In the genomic region with DNA sequence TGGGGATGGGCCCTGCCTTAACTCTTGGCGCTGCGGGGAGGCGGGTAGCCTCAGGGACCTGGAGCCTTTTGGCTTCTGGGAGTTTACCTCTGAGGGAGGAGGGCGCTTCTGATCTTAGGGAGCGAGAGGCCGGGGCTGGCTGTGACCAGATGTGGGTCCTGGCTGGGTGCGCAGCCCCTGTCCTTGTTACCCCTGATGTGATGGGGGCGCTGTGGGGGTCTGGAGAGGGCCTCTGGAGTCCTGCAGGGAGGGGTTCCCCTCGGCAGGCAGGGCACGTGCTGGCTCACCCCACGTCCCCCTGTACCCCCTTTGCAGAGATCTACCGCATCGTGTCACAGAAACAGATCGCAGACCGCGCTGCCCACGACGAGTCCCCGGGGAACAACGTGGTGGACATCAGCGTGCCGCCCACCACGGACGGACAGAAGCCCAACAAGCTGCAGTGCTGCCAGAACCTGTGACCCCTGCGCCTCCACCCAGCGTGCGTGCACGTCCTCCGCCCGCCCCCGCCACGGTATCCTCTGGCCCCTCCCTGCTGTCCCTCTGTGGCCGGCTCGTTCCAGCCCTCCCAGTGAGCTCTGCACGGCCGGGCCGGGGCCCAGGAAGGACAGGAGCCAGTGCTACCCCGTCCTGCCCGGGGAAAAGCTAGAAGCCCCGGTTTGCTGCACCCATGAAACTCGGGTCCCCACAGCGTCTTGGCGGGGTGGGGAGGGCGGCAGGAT, we compare ENCODE assay signal across 16 cellular contexts. TPM values are rescaled to one million over a fixed set of nuclear protein-coding genes. Genes with fewer than 3 reads are reported as not detected.
DNase-seq lines count a peak whose midpoint lies in the region; ATAC-seq and TF ChIP-seq lines count a peak whose summit lies in the region.
"Had no signal": no experiment of that assay in that cellular context is flagged by ENCODE, and none has a peak within 500 bp of the region (broad histone marks: within the 10 kb centered on the region; RNA-seq: fewer than 3 reads in every experiment).

No MANE protein-coding gene starts in this region.

- H3K9me3 Mint-ChIP-seq in activated naive CD4-positive, alpha-beta T cell treated with anti-CD3 and anti-CD28 coated beads, Interleukin-2, amount 50 U/mL, for 72 hours: no peaks in the 10 kb centered on the region
- H3K9me3 Mint-ChIP-seq: CD8-positive, alpha-beta memory T cell had no signal

- H2AFZ ChIP-seq in SK-N-SH (ENCODE audit: low read depth) (no peak overlapping the region), osteoblast (ENCODE audit: low read length) (no peak overlapping the region)

- no peaks in the 10 kb centered on the region for H3K9me2 ChIP-seq in SK-N-SH

- H3K4me1 ChIP-seq in SK-N-SH (ENCODE audit: control insufficient read depth in 1 of 2, insufficient read depth in 2 of 2, low read depth in 1 of 2, low read length in 1 of 2) (no peaks in the 10 kb centered on the region; a peak in 1 of 4 replicates), osteoblast (ENCODE audit: insufficient read depth, low read length) (no peaks in the 10 kb centered on the region), testis (peaks cover 17% of the 10 kb centered on the region)
- H3K4me1 ChIP-seq: Caco-2 had no signal

- H4K20me1 ChIP-seq in SK-N-SH (ENCODE audit: insufficient read depth): peaks cover 8% of the 10 kb centered on the region
- peaks cover 16% of the 10 kb centered on the region for H4K20me1 ChIP-seq in osteoblast (ENCODE audit: insufficient read depth, low read length)

- no peak overlapping the region for H3K4me3 ChIP-seq in SK-N-SH (ENCODE audit: low read depth in 2 of 2, low read length in 1 of 2)
- no peak overlapping the region for H3K4me3 ChIP-seq in osteoblast (ENCODE audit: insufficient read depth, low read length)
- no peak overlapping the region for H3K4me3 ChIP-seq in testis
- H3K4me3 ChIP-seq: BLaER1 had no signal

- H3K9me3 ChIP-seq in SK-N-SH (no peaks in the 10 kb centered on the region), T-helper 17 cell (ENCODE audit: control insufficient read depth, low read length, poor library complexity, severe bottlenecking) (no peaks in the 10 kb centered on the region), osteoblast (ENCODE audit: low read depth, low read length) (no peaks in the 10 kb centered on the region), testis (no peaks in the 10 kb centered on the region)
- H3K9me3 ChIP-seq: BLaER1, Caco-2 had no signal

- TF ChIP-seq CTCF in SK-N-SH (IDR thresholded peaks at IDR 0.05) (no peak), osteoblast (IDR thresholded peaks at IDR 0.05; ENCODE audit: extremely low read depth, low read depth, low read length) (no peak), testis (IDR thresholded peaks at IDR 0.05) (no peak)

- no peak overlapping the region for H3K9ac ChIP-seq in SK-N-SH
- H3K9ac ChIP-seq: BLaER1 had no signal

- peak overlapping the region; percentile 51 for H3K27ac Mint-ChIP-seq in T-helper 17 cell
- peak overlapping the region in 1 of 2 donors; percentile 72 for H3K27ac Mint-ChIP-seq in activated naive CD4-positive, alpha-beta T cell treated with anti-CD3 and anti-CD28 coated beads, Interleukin-2, amount 50 U/mL, for 72 hours

- H3K27ac ChIP-seq in SK-N-SH (ENCODE audit: low read depth in 2 of 2, low read length in 1 of 2) (no peak overlapping the region), osteoblast (ENCODE audit: low read depth, low read length) (no peak overlapping the region), testis (peak overlapping the region in 1 of 2 donors; percentile 56)
- H3K27ac ChIP-seq: 22Rv1, BLaER1, HL-60 had no signal

- H3K36me3 ChIP-seq in SK-N-SH (replicated peaks in 1 of 2; ENCODE audit: control insufficient read depth in 1 of 2, insufficient read depth in 2 of 2, low read length in 1 of 2) (peaks cover 0 to 22% of the 10 kb centered on the region in 2 experiments), osteoblast (ENCODE audit: insufficient read depth, low read length) (peaks cover 7% of the 10 kb centered on the region), testis (ENCODE audit: low read depth, missing control alignments) (no peaks in the 10 kb centered on the region)

- peaks cover 4% of the 10 kb centered on the region for H3F3A ChIP-seq in SK-N-SH (replicated peaks; ENCODE audit: insufficient read depth)

- DNase-seq in SK-N-SH (peak; percentile 24), T-helper 17 cell (no peak), osteoblast (ENCODE audit: insufficient read length, low spot score, missing footprints) (peak; percentile 50), testis (peak; percentile 44), NCI-H1105 (lab: John Stamatoyannopoulos, UW) (no peak), NCI-H774 (lab: John Stamatoyannopoulos, UW) (no peak)
- DNase-seq in activated naive CD4-positive, alpha-beta T cell treated with anti-CD3 and anti-CD28 coated beads, Interleukin-2, amount 50 U/mL, for 72 hours (ENCODE audit: low spot score in 2 of 2): no peak
- DNase-seq: Caco-2; CD8-positive, alpha-beta memory T cell; DMS53; GF-D8 had no signal

- peaks cover 6% of the 10 kb centered on the region for H3K36me3 Mint-ChIP-seq in T-helper 17 cell (ENCODE audit: low read depth)
- no peaks in the 10 kb centered on the region for H3K36me3 Mint-ChIP-seq in activated naive CD4-positive, alpha-beta T cell treated with anti-CD3 and anti-CD28 coated beads, Interleukin-2, amount 50 U/mL, for 72 hours

- H3K4me2 ChIP-seq in SK-N-SH (no peak overlapping the region), osteoblast (ENCODE audit: insufficient read depth, low read length) (no peak overlapping the region)
- H3K4me2 ChIP-seq: BLaER1 had no signal

- TF ChIP-seq EP300 in SK-N-SH (IDR thresholded peaks at IDR 0.05; ENCODE audit: borderline replicate concordance in 1 of 2, low read depth in 1 of 2, low read length in 1 of 2): no peak

- H3K79me2 ChIP-seq in SK-N-SH (ENCODE audit: insufficient read depth) (peaks cover 16% of the 10 kb centered on the region; the same call in 1 of the 2 replicates), osteoblast (ENCODE audit: insufficient read depth, low read length) (peaks cover 15% of the 10 kb centered on the region)

- peaks cover 6% of the 10 kb centered on the region for H3K4me1 Mint-ChIP-seq in T-helper 17 cell

- POLR2A ChIA-PET in SK-N-SH (lab: Yijun Ruan, JAX): no interaction called here

- no peak for TF ChIP-seq POLR2A in testis (IDR thresholded peaks at IDR 0.05)

- CTCF ChIA-PET in SK-N-SH (lab: Yijun Ruan, JAX): no interaction called here

- intact Hi-C loops in testis (cut with DNase I; ENCODE audit: low total_unique reads): no loop called here

- no peak for ATAC-seq in SK-N-SH treated with all-trans-retinoic acid at 6 μM for 48 hours
- ATAC-seq in T-helper 17 cell: no peak
- ATAC-seq in activated naive CD4-positive, alpha-beta T cell treated with anti-CD3 and anti-CD28 coated beads, Interleukin-2, amount 50 U/mL, for 72 hours: no peak
- ATAC-seq: HCT116 had no signal

- H3K27me3 ChIP-seq in SK-N-SH (ENCODE audit: insufficient read depth) (no peaks in the 10 kb centered on the region), osteoblast (ENCODE audit: insufficient read depth, low read length) (no peaks in the 10 kb centered on the region), testis (no peaks in the 10 kb centered on the region)
- H3K27me3 ChIP-seq: BLaER1 had no signal

- WGBS in SK-N-SH (ENCODE audit: low lambda C conversion rate): 93% methylated on average over 6 of the region's 44 CpGs
- 72 to 81% methylated on average over 18 to 44 of the region's 44 CpGs for whole genome bisulfite sequencing in testis, 2 donors

- no peak for TF ChIP-seq RAD21 in SK-N-SH (IDR thresholded peaks at IDR 0.05; ENCODE audit: low read length)

- H3K4me3 Mint-ChIP-seq in T-helper 17 cell: no peak overlapping the region
- H3K4me3 Mint-ChIP-seq: CD8-positive, alpha-beta memory T cell had no signal

- H3K27me3 Mint-ChIP-seq in T-helper 17 cell: no peaks in the 10 kb centered on the region
- H3K27me3 Mint-ChIP-seq: CD8-positive, alpha-beta memory T cell had no signal

TF ChIP-seq in SK-N-SH, 30 proteins besides CTCF, POLR2A, EP300 and RAD21 (continues in another document):
- TF ChIP-seq EZH2phosphoT487 (IDR thresholded peaks at IDR 0.05; ENCODE audit: borderline replicate concordance, low read depth) (no peak), ELF1 (IDR thresholded peaks at IDR 0.05) (no peak)

TF ChIP-seq in SK-N-SH treated with all-trans-retinoic acid at 6 μM for 48 hours, 23 proteins besides CTCF, POLR2A, EP300 and RAD21 (continues in another document):
- no peak for TF ChIP-seq ARNTL (CRISPR knock-in tag; IDR thresholded peaks at IDR 0.05; ENCODE audit: borderline replicate concordance, low read depth)

RNA-seq across cellular contexts. Expression of a gene that starts 9.8 kb away (rescaled TPM):
- polyA plus RNA-seq in SK-N-SH (2012; rRNA removed) (52.9 and 57.2 TPM in 2 replicates), testis (ENCODE audit: insufficient read depth, low read depth, low replicate concordance) (35.3 TPM)
- polyA plus RNA-seq in SK-N-SH (2012; cell fraction: cytosol; rRNA removed): 22.9 and 46.6 TPM in 2 replicates
- polyA plus RNA-seq in SK-N-SH (2012; cell fraction: nucleus; rRNA removed): 52.6 and 71.9 TPM in 2 replicates
- total RNA-seq in T-helper 17 cell (100 to 1,000 TPM in 1 of 2 donors, 10 to 100 TPM in 1; 26.9 to 108 TPM), osteoblast (69.8 and 72.5 TPM in 2 replicates), testis (10 to 100 TPM; 62.6 to 84.5 TPM)
- total RNA-seq in activated naive CD4-positive, alpha-beta T cell treated with anti-CD3 and anti-CD28 coated beads, Interleukin-2, amount 50 U/mL, for 72 hours: 10 to 100 TPM in 1 of 2 donors, 1 to 10 TPM in 1; 7.3 to 14.9 TPM

RNA-seq across cellular contexts. Expression of a gene that starts 13.1 kb away (rescaled TPM):
- polyA plus RNA-seq in SK-N-SH (2012; rRNA removed): 70.5 and 127 TPM in 2 replicates
- 50.5 and 81.5 TPM in 2 replicates for polyA plus RNA-seq in SK-N-SH (2012; cell fraction: cytosol; rRNA removed)
- polyA plus RNA-seq in SK-N-SH (2012; cell fraction: nucleus; rRNA removed): 241 and 251 TPM in 2 replicates
- 10 to 100 TPM; 81.6 to 90.1 TPM for total RNA-seq in T-helper 17 cell
- 24.2 and 28.3 TPM in 2 replicates for total RNA-seq in osteoblast
- total RNA-seq in testis: 10 to 100 TPM; 84.4 to 95.2 TPM
- 126 TPM for polyA plus RNA-seq in testis (ENCODE audit: insufficient read depth, low read depth, low replicate concordance)
- 10 to 100 TPM; 76.6 to 81.5 TPM for total RNA-seq in activated naive CD4-positive, alpha-beta T cell treated with anti-CD3 and anti-CD28 coated beads, Interleukin-2, amount 50 U/mL, for 72 hours

RNA-seq across cellular contexts. Expression of a gene that starts 39.3 kb away (rescaled TPM):
- polyA plus RNA-seq in SK-N-SH (2012; rRNA removed) (62.5 and 71.2 TPM in 2 replicates), testis (ENCODE audit: insufficient read depth, low read depth, low replicate concordance) (10.0 TPM)
- 25.9 and 37.6 TPM in 2 replicates for polyA plus RNA-seq in SK-N-SH (2012; cell fraction: cytosol; rRNA removed)
- polyA plus RNA-seq in SK-N-SH (2012; cell fraction: nucleus; rRNA removed): 181 and 394 TPM in 2 replicates
- total RNA-seq in T-helper 17 cell (not detected), osteoblast (1.1 and 1.2 TPM in 2 replicates), testis (10 to 100 TPM; 10.2 to 18.5 TPM)
- 1 to 10 TPM in 1 of 2 donors, not detected in 1; 9.5 TPM for total RNA-seq in activated naive CD4-positive, alpha-beta T cell treated with anti-CD3 and anti-CD28 coated beads, Interleukin-2, amount 50 U/mL, for 72 hours
- total RNA-seq: CD8-positive, alpha-beta memory T cell had no signal

RNA-seq across cellular contexts. Expression of a gene that starts 41.5 kb away (rescaled TPM):
- polyA plus RNA-seq in SK-N-SH (2012; rRNA removed) (178 and 205 TPM in 2 replicates), testis (ENCODE audit: insufficient read depth, low read depth, low replicate concordance) (198 TPM)
- 181 and 182 TPM in 2 replicates for polyA plus RNA-seq in SK-N-SH (2012; cell fraction: cytosol; rRNA removed)
- 161 and 269 TPM in 2 replicates for polyA plus RNA-seq in SK-N-SH (2012; cell fraction: nucleus; rRNA removed)
- total RNA-seq in T-helper 17 cell (100 to 1,000 TPM; 248 to 259 TPM), osteoblast (37.7 and 39.4 TPM in 2 replicates), testis (100 to 1,000 TPM; 164 to 177 TPM)
- total RNA-seq in activated naive CD4-positive, alpha-beta T cell treated with anti-CD3 and anti-CD28 coated beads, Interleukin-2, amount 50 U/mL, for 72 hours: 100 to 1,000 TPM; 105 to 243 TPM

Comparison
In these comparisons a context has a peak if more than half of its experiments do, and no peak if none do; other contexts are left out.
1. DNase-seq: peak in SK-N-SH (single experiment), osteoblast (single experiment) and testis (single experiment); none in T-helper 17 cell (0 of 3), NCI-H1105 (single experiment), NCI-H774 (single experiment) and activated naive CD4-positive, alpha-beta T cell treated with anti-CD3 and anti-CD28 coated beads, Interleukin-2, amount 50 U/mL, for 72 hours (0 of 2).